Comparison of ENCODE assay signal across 8 cellular contexts in the genomic region with DNA sequence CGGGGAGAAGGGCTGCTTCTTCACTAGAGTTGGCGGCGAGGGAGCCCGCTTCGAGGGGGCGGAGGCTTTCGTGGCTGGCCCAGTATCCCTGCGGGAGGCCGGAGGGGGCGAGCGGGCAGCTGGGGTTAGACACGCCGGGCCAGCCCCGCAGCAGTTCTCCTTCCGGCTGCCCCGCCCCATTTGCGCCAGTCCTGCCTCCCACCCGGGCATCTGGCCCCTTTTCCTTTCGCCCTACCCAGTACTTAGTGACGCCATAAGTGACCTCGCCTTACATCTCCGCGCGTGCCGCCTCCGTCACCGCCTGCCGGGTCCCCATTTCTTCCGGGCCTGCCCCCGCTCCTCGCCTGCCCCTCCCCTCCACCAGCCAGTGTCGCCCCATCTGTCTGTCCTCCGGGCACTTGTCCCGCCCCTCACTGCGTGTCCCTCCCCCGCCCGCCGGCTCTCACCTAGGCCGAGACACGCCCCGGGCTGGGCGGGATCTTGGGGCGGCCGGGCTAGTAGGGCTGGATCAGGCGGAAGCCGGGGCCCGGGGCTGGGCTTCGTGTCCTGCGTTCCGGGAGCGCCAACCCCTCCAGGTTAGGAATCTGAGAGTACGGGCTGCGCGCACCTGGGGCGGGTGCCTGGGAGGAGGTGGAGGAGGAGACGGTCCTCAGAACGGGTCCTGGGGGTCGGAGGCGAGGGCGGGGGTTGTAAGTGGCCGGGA. TPM values are rescaled to one million over a fixed set of nuclear protein-coding genes. Genes with fewer than 3 reads are reported as not detected.
DNase-seq lines count a peak whose midpoint lies in the region; ATAC-seq and FAIRE-seq lines count a peak whose summit lies in the region.

No MANE protein-coding gene starts in this region.

- peak; percentile 97 for FAIRE-seq in GM19239 (lab: Jason Lieb, UNC)

- peak; percentile 83 for ATAC-seq in HG03432 (IDR thresholded peaks at IDR 0.05; ENCODE audit: unreplicated experiment)

- DNase-seq in AG20443 (ENCODE audit: low spot score) (peak; percentile 84), GM19239 (ENCODE audit: insufficient read length, low spot score) (peak; percentile 99), NCI-H526 treated with DMSO at 0.1 percent for 48 hours (lab: John Stamatoyannopoulos, UW) (peak; percentile 94), ecto neural progenitor cell (ENCODE audit: low spot score) (peak; percentile 99), lung microvascular endothelial cell (ENCODE audit: low read depth in 2 of 2) (peak; percentile 16 to 46)
- DNase-seq in activated CD4-positive, alpha-beta T cell treated with anti-CD3 and anti-CD28 coated beads, Interleukin-2, amount 50 U/mL, for 48 hours = peak; percentile 99
- peak; percentile 92 for DNase-seq in stimulated activated CD8-positive, alpha-beta memory T cell treated with anti-CD3 and anti-CD28 coated beads, Interleukin-15, amount 100 ng/mL, for 1 hour (ENCODE audit: low read depth)

RNA-seq across cellular contexts. Expression of a gene that starts 14.3 kb away (rescaled TPM):
- not detected in 2 replicates for total RNA-seq in lung microvascular endothelial cell

RNA-seq across cellular contexts. Expression of a gene that starts 25.9 kb away (rescaled TPM):
- total RNA-seq in lung microvascular endothelial cell = 0.65 and 0.79 TPM in 2 replicates

Comparison
In these comparisons a context has a peak if more than half of its experiments do, and no peak if none do; other contexts are left out.
1. Peak in every context shown above with its lines: DNase-seq and ATAC-seq.
2. DNase-seq: peak in every context shown above with its lines; median percentile 99 in GM19239; 99 in activated CD4-positive, alpha-beta T cell treated with anti-CD3 and anti-CD28 coated beads, Interleukin-2, amount 50 U/mL, for 48 hours; 99 in ecto neural progenitor cell; 94 in NCI-H526 treated with DMSO at 0.1 percent for 48 hours; 92 in stimulated activated CD8-positive, alpha-beta memory T cell treated with anti-CD3 and anti-CD28 coated beads, Interleukin-15, amount 100 ng/mL, for 1 hour; 84 in AG20443; 31 in lung microvascular endothelial cell.